11 cellular contexts compared by ENCODE assay signal in the genomic region with DNA sequence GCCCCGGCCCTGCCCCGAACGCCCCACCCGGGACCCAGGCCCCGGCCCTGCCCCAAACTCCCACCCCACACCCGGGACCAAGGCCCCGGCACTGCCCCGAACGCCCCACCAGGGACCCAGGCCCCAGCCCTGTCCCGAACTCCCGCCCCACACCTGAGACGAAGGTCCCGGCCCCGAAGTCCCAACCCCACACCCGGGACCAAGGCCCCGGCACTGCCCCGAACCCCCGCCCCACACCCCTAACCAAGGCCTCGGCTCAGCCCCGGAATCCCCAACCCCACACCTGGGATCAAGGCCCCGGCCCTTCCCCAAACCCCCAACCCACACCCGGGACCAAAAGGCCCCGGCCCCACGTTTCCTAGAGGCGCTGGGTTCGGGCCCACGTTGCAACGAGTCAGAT. TPM values are rescaled to one million over a fixed set of nuclear protein-coding genes. Genes with fewer than 3 reads are reported as not detected.
DNase-seq lines count a peak whose midpoint lies in the region; ATAC-seq, FAIRE-seq and TF ChIP-seq lines count a peak whose summit lies in the region.
"Had no signal": no experiment of that assay in that cellular context is flagged by ENCODE, and none has a peak within 500 bp of the region (broad histone marks: within the 10 kb centered on the region; RNA-seq: fewer than 3 reads in every experiment).

No MANE protein-coding gene starts in this region.

- H3K9me2 ChIP-seq in GM23338 (ENCODE audit: insufficient read depth): no peaks in the 10 kb centered on the region

- H3F3A ChIP-seq in GM23338 (replicated peaks; ENCODE audit: low read depth): peaks cover 13% of the 10 kb centered on the region
- H3F3A ChIP-seq in smooth muscle cell (ENCODE audit: low read depth): no peaks in the 10 kb centered on the region

- H3K27me3 ChIP-seq in GM23338 (ENCODE audit: insufficient read depth): no peaks in the 10 kb centered on the region
- H3K27me3 ChIP-seq in heart left ventricle: no peaks in the 10 kb centered on the region
- no peaks in the 10 kb centered on the region for H3K27me3 ChIP-seq in smooth muscle cell (ENCODE audit: low read depth)

- H3K4me1 ChIP-seq in GM23338 (ENCODE audit: insufficient read depth): peaks cover 23% of the 10 kb centered on the region
- peaks cover 4 to 40% (median 26%) of the 10 kb centered on the region in 12 donors for H3K4me1 ChIP-seq in heart left ventricle
- H3K4me1 ChIP-seq in smooth muscle cell (ENCODE audit: low read depth): peaks cover 9% of the 10 kb centered on the region

- TF ChIP-seq CTCF in GM23338 (conservative IDR thresholded peaks at IDR 0.05; ENCODE audit: low read depth in 2 of 2) (no peak), WTC11 (IDR thresholded peaks at IDR 0.05) (no peak), heart left ventricle (IDR thresholded peaks at IDR 0.05) (no peak), smooth muscle cell (IDR thresholded peaks at IDR 0.05; ENCODE audit: borderline replicate concordance, insufficient read depth, poor library complexity, severe bottlenecking) (no peak)

- peaks cover 31% of the 10 kb centered on the region for H3K79me2 ChIP-seq in GM23338 (replicated peaks; ENCODE audit: insufficient read depth)
- peaks cover 31% of the 10 kb centered on the region for H3K79me2 ChIP-seq in smooth muscle cell (ENCODE audit: low read depth)

- H3K36me3 Mint-ChIP-seq in GM23338 (ENCODE audit: low read depth) (peaks cover 2% of the 10 kb centered on the region; the same call in 2 of the 3 replicates), WTC11 (no peaks in the 10 kb centered on the region)

- TF ChIP-seq POLR2A in heart left ventricle (IDR thresholded peaks at IDR 0.05): no peak

- H3K9ac ChIP-seq in smooth muscle cell (ENCODE audit: low read depth): peak overlapping the region; percentile 96

- no peak overlapping the region for H3K4me3 ChIP-seq in GM23338
- H3K4me3 ChIP-seq in heart left ventricle: peak overlapping the region in 8 of 12 donors; percentile 62 to 96 (median 74)
- H3K4me3 ChIP-seq in smooth muscle cell: peak overlapping the region; percentile 72

- H3K27ac Mint-ChIP-seq in GM23338 (no peak overlapping the region; the same call in 1 of the 2 replicates), WTC11 (peak overlapping the region; percentile 78; the same call in 1 of the 2 replicates)

- intact Hi-C loops in heart left ventricle (cut with DNase I): loop anchor here in 8 of 10 donors (2.0 to 10.0 kb wide), 12 partner anchors 52 to 420 kb away; a partner anchor contains a TSS

- H3K9me3 Mint-ChIP-seq in GM23338 (no peaks in the 10 kb centered on the region), WTC11 (no peaks in the 10 kb centered on the region)

- peak overlapping the region; percentile 55 for H3K4me3 Mint-ChIP-seq in GM23338
- H3K4me3 Mint-ChIP-seq in WTC11: peak overlapping the region; percentile 51

- H3K27me3 Mint-ChIP-seq in GM23338 (ENCODE audit: insufficient read depth, low read depth, poor library complexity) (peaks cover 5% of the 10 kb centered on the region), WTC11 (ENCODE audit: low read depth) (peaks cover 4% of the 10 kb centered on the region; the same call in 1 of the 2 replicates)

- H4K20me1 ChIP-seq in GM23338 (replicated peaks; ENCODE audit: insufficient read depth) (peaks cover 22% of the 10 kb centered on the region), smooth muscle cell (ENCODE audit: low read depth) (peaks cover 31% of the 10 kb centered on the region)

- FAIRE-seq in urothelium cell line (lab: Jason Lieb, UNC): no peak

- peak; percentile 7 for ATAC-seq in GM23338
- ATAC-seq in WTC11: no peak
- ATAC-seq in heart left ventricle: no peak

- CTCF ChIA-PET in WTC11 (lab: Charles Lee): interaction anchor here (0.5 kb wide), 1 partner anchor 703 kb away, joined by 5 read pairs; no protein-coding TSS in a partner anchor

- H3K9me3 ChIP-seq in heart left ventricle (no peaks in the 10 kb centered on the region), smooth muscle cell (replicated peaks; ENCODE audit: low read depth) (no peaks in the 10 kb centered on the region)

- POLR2A ChIA-PET in WTC11 (lab: Charles Lee): no interaction called here

- H3K27ac ChIP-seq in GM23338 (ENCODE audit: low read depth) (0 out of 2 replicates have a peak overlapping the region, but pooled peaks have one; percentile 69), heart left ventricle (peak overlapping the region in 11 of 12 donors; percentile 91 to 99 (median 96)), smooth muscle cell (ENCODE audit: low read depth) (no peak overlapping the region), substantia nigra (ENCODE audit: low read depth, low read length, poor library complexity, severe bottlenecking) (no peak overlapping the region)

- 87 to 92% (median 90%) methylated on average over 9 to 28 of the region's 28 CpGs for WGBS in heart left ventricle, 4 donors
- WGBS in smooth muscle cell (ENCODE audit: low lambda C conversion rate): 92% methylated on average over 4 of the region's 28 CpGs

- H2AFZ ChIP-seq in GM23338: peak overlapping the region; percentile 43
- no peak overlapping the region for H2AFZ ChIP-seq in smooth muscle cell (ENCODE audit: low read depth)

- no peaks in the 10 kb centered on the region for H3K36me3 ChIP-seq in GM23338 (ENCODE audit: insufficient read depth)
- H3K36me3 ChIP-seq in heart left ventricle: no peaks in the 10 kb centered on the region
- no peaks in the 10 kb centered on the region for H3K36me3 ChIP-seq in smooth muscle cell (ENCODE audit: low read depth)

- H3K4me2 ChIP-seq in GM23338 (no peak overlapping the region), smooth muscle cell (peak overlapping the region; percentile 94)

- DNase-seq in GM23338 (ENCODE audit: low spot score) (peak; percentile 47), WTC11 (ENCODE audit: low spot score) (peak; percentile 28), heart left ventricle (peak in 3 of 5 donors; percentile 16 to 27 (median 22)), smooth muscle cell (lab: John Stamatoyannopoulos, UW; ENCODE audit: unreplicated experiment) (no peak), superior temporal gyrus (ENCODE audit: extremely low spot score) (no peak), urothelium cell line (ENCODE audit: low spot score) (no peak), GM19238 (ENCODE audit: insufficient read length, low spot score) (no peak), substantia nigra (lab: John Stamatoyannopoulos, UW) (no peak)
- DNase-seq: effector memory CD4-positive, alpha-beta T cell; NCI-H1417 treated with DMSO at 0.1 percent for 48 hours; stimulated activated CD4-positive, alpha-beta T cell treated with anti-CD3 and anti-CD28 coated beads, Interleukin-4, amount 100 ng/mL, for 4 hours had no signal

- H3K4me1 Mint-ChIP-seq in GM23338 (peaks cover 30% of the 10 kb centered on the region), WTC11 (peaks cover 27% of the 10 kb centered on the region)

TF ChIP-seq in GM23338, 12 proteins besides CTCF, POLR2A, EP300 and RAD21 (continues in another document):
- TF ChIP-seq EZH2phosphoT487 (IDR thresholded peaks at IDR 0.05; ENCODE audit: unreplicated experiment): no peak
- no peak for TF ChIP-seq ZNF114 (CRISPR knock-in tag; IDR thresholded peaks at IDR 0.05)
- no peak for TF ChIP-seq ZNF331 (CRISPR knock-in tag; IDR thresholded peaks at IDR 0.05; ENCODE audit: low read depth)
- no peak for TF ChIP-seq CREB1 (CRISPR knock-in tag; IDR thresholded peaks at IDR 0.05; ENCODE audit: low read depth)
- TF ChIP-seq EZH2 (IDR thresholded peaks at IDR 0.05; ENCODE audit: low read depth, unreplicated experiment): no peak

TF ChIP-seq in WTC11, 78 proteins besides CTCF, POLR2A, EP300 and RAD21 (continues in another document):
- no peak for TF ChIP-seq CREB1 (CRISPR knock-in tag; IDR thresholded peaks at IDR 0.05)
- TF ChIP-seq GRHL2 (CRISPR knock-in tag; IDR thresholded peaks at IDR 0.05; ENCODE audit: insufficient replicate concordance, severe bottlenecking): no peak
- TF ChIP-seq, protein P1, sequence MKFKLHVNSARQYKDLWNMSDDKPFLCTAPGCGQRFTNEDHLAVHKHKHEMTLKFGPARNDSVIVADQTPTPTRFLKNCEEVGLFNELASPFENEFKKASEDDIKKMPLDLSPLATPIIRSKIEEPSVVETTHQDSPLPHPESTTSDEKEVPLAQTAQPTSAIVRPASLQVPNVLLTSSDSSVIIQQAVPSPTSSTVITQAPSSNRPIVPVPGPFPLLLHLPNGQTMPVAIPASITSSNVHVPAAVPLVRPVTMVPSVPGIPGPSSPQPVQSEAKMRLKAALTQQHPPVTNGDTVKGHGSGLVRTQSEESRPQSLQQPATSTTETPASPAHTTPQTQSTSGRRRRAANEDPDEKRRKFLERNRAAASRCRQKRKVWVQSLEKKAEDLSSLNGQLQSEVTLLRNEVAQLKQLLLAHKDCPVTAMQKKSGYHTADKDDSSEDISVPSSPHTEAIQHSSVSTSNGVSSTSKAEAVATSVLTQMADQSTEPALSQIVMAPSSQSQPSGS (CRISPR knock-in tag; IDR thresholded peaks at IDR 0.05; ENCODE audit: borderline replicate concordance, low read depth): no peak

RNA-seq across cellular contexts. Expression of a gene that starts 1.1 kb away (rescaled TPM):
- 52.3 and 59.6 TPM in 2 replicates for total RNA-seq in GM23338 (2014; rRNA removed; shearing (Covaris generic))
- 14.6 and 18.3 TPM in 2 replicates for polyA plus RNA-seq in GM23338 (2016; fragmentation: Nextera tagmentation; extraction: Ambion mirVana)
- 83.0 to 91.5 TPM (median 87.1 TPM) in 3 replicates for total RNA-seq in WTC11 (2021)
- total RNA-seq in heart left ventricle: 10 to 100 TPM; 26.8 to 81.1 (median 64.8) TPM
- polyA plus RNA-seq in heart left ventricle: 10 to 100 TPM; 20.1 to 23.1 TPM
- total RNA-seq in smooth muscle cell: 23.6 and 24.9 TPM in 2 replicates
- 16.7 and 28.8 TPM in 2 replicates for polyA plus RNA-seq in smooth muscle cell

RNA-seq across cellular contexts. Expression of a gene that starts 55.6 kb away (rescaled TPM):
- total RNA-seq in GM23338 (2014; rRNA removed; shearing (Covaris generic)): 48.7 and 56.5 TPM in 2 replicates
- polyA plus RNA-seq in GM23338 (2016; fragmentation: Nextera tagmentation; extraction: Ambion mirVana) (51.2 and 62.6 TPM in 2 replicates), heart left ventricle (10 to 100 TPM; 13.3 to 52.0 TPM), smooth muscle cell (42.5 and 60.5 TPM in 2 replicates)
- total RNA-seq in WTC11 (2021) (79.5 to 97.4 TPM (median 81.6 TPM) in 3 replicates), heart left ventricle (10 to 100 TPM; 13.5 to 31.8 (median 28.8) TPM), smooth muscle cell (36.8 and 52.1 TPM in 2 replicates)

Comparison
In these comparisons a context has a peak if more than half of its experiments do, and no peak if none do; other contexts are left out.
1. DNase-seq: peak in GM23338 (single experiment), WTC11 (single experiment) and heart left ventricle (3 of 5); none in smooth muscle cell (single experiment), superior temporal gyrus (single experiment), urothelium cell line (single experiment), GM19238 (single experiment) and substantia nigra (0 of 49).
2. H3K27ac ChIP-seq: peak in GM23338 (single experiment) and heart left ventricle (11 of 12); none in smooth muscle cell (single experiment) and substantia nigra (single experiment).